15 cellular contexts compared by ENCODE assay signal in genomic region chr7:734214-734613, GRCh38. TPM values are rescaled to one million over a fixed set of nuclear protein-coding genes. Genes with fewer than 3 reads are reported as not detected.
DNase-seq lines count a peak whose midpoint lies in the region; ATAC-seq and TF ChIP-seq lines count a peak whose summit lies in the region.
"Had no signal": no experiment of that assay in that cellular context is flagged by ENCODE, and none has a peak within 500 bp of the region (broad histone marks: within the 10 kb centered on the region; RNA-seq: fewer than 3 reads in every experiment).

No MANE protein-coding gene starts in this region.

- in situ Hi-C loops in Panc1 (cut with HindIII; ENCODE audit: low pct_unique_long_range_greater_than_20kb, low sequenced_read_pairs) (no loop called here), G401 (cut with HindIII; ENCODE audit: low sequenced_read_pairs) (no loop called here)

- H3K27ac ChIP-seq in Panc1 (ENCODE audit: low read length), result no peak overlapping the region
- H3K27ac ChIP-seq: 22Rv1, C4-2B, KMS-11 had no signal

- POLR2A ChIA-PET in HEK293T (lab: Yijun Ruan, JAX) (no interaction called here), Panc1 (lab: Charles Lee) (no interaction called here)

- H3K4me1 ChIP-seq in Panc1 (ENCODE audit: control insufficient read depth, insufficient read depth, low read length) (peaks cover 27% of the 10 kb centered on the region), BE2C (no peaks in the 10 kb centered on the region)

- CTCF ChIA-PET in HEK293T (lab: Yijun Ruan, JAX), result no interaction called here
- CTCF ChIA-PET in Panc1 (lab: Charles Lee), result no interaction called here

- DNase-seq in DMS53 (lab: John Stamatoyannopoulos, UW), result peak; percentile 29
- DNase-seq in DMS53 treated with DMSO at 0.1 percent for 48 hours (lab: John Stamatoyannopoulos, UW; ENCODE audit: unreplicated experiment), result no peak
- DNase-seq in HEK293T (ENCODE audit: extremely low spot score), result no peak
- DNase-seq in Panc1 (ENCODE audit: low read depth, low spot score), result no peak
- DNase-seq in left kidney (ENCODE audit: low read depth, low spot score), result peak; percentile 21
- no peak for DNase-seq in G401 (ENCODE audit: low spot score)
- DNase-seq in BE2C, result no peak
- DNase-seq: CD4-positive, alpha-beta memory T cell; DND-41; GF-D8; HCEC 1CT had no signal

- intact Hi-C loops in Panc1 (cut with micrococcal nuclease; ENCODE audit: unreplicated experiment), result no loop called here

- H3K9me3 ChIP-seq in Panc1 (ENCODE audit: control insufficient read depth, insufficient read depth, low read depth, low read length) (peaks cover 11% of the 10 kb centered on the region; the same call in 1 of the 2 replicates), BE2C (no peaks in the 10 kb centered on the region)

- TF ChIP-seq CTCF in Panc1 (IDR thresholded peaks at IDR 0.05), result no peak
- no peak for TF ChIP-seq CTCF in BE2C (IDR thresholded peaks at IDR 0.05; ENCODE audit: low read depth, low read length)

- H3K27me3 ChIP-seq in Panc1 (ENCODE audit: control insufficient read depth, insufficient read depth, low read length) (no peaks in the 10 kb centered on the region), BE2C (no peaks in the 10 kb centered on the region)

- BruUV-seq in Panc1 (replicated peaks; lab: Mats Ljungman, UMichigan), result TSS peak; percentile 30

- H3K4me3 ChIP-seq in Panc1 (ENCODE audit: low read depth in 2 of 2, low read length in 2 of 2) (no peak overlapping the region), BE2C (ENCODE audit: low read depth, low read length) (no peak overlapping the region)

- no peaks in the 10 kb centered on the region for H3K36me3 ChIP-seq in Panc1 (ENCODE audit: control insufficient read depth, insufficient read depth, low read length)
- peaks cover 64% of the 10 kb centered on the region for H3K36me3 ChIP-seq in BE2C

- ATAC-seq in Panc1 (no peak), HG03045 (IDR thresholded peaks at IDR 0.05; ENCODE audit: unreplicated experiment) (no peak)

TF ChIP-seq in HEK293T, 16 proteins besides CTCF, POLR2A, EP300 and RAD21:
- TF ChIP-seq, protein P1, sequence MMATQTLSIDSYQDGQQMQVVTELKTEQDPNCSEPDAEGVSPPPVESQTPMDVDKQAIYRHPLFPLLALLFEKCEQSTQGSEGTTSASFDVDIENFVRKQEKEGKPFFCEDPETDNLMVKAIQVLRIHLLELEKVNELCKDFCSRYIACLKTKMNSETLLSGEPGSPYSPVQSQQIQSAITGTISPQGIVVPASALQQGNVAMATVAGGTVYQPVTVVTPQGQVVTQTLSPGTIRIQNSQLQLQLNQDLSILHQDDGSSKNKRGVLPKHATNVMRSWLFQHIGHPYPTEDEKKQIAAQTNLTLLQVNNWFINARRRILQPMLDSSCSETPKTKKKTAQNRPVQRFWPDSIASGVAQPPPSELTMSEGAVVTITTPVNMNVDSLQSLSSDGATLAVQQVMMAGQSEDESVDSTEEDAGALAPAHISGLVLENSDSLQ (IDR thresholded peaks at IDR 0.05), result peak; percentile 48
- TF ChIP-seq CTBP1 (IDR thresholded peaks at IDR 0.05; ENCODE audit: borderline replicate concordance), result no peak

RNA-seq across cellular contexts. Expression of gene PRKAR1B, which starts 7.1 kb away (rescaled TPM):
- 62.0 TPM for total RNA-seq in Panc1 (2021; ENCODE audit: unreplicated experiment)
- 96.6 TPM for polyA plus RNA-seq in Panc1 (2012; ENCODE audit: insufficient read length)
- total RNA-seq in G401 (2014; rRNA removed; shearing (Covaris generic)), result 73.7 and 83.1 TPM in 2 replicates
- polyA plus RNA-seq in BE2C (2012; ENCODE audit: insufficient read depth, insufficient read length, low read depth), result 31.7 TPM

RNA-seq across cellular contexts. Expression of gene DNAAF5, which starts 7.7 kb away (rescaled TPM):
- 79.5 TPM for total RNA-seq in Panc1 (2021; ENCODE audit: unreplicated experiment)
- polyA plus RNA-seq in Panc1 (2012; ENCODE audit: insufficient read length), result 107 TPM
- total RNA-seq in G401 (2014; rRNA removed; shearing (Covaris generic)), result 54.0 and 63.5 TPM in 2 replicates
- polyA plus RNA-seq in BE2C (2012; ENCODE audit: insufficient read depth, insufficient read length, low read depth), result 53.4 TPM

Comparison
In these comparisons a context has a peak if more than half of its experiments do, and no peak if none do; other contexts are left out.
1. DNase-seq: peak in DMS53 (single experiment) and left kidney (single experiment); none in DMS53 treated with DMSO at 0.1 percent for 48 hours (single experiment), HEK293T (single experiment), Panc1 (single experiment), G401 (single experiment) and BE2C (single experiment).